8 cellular contexts compared by ENCODE assay signal in the genomic region with DNA sequence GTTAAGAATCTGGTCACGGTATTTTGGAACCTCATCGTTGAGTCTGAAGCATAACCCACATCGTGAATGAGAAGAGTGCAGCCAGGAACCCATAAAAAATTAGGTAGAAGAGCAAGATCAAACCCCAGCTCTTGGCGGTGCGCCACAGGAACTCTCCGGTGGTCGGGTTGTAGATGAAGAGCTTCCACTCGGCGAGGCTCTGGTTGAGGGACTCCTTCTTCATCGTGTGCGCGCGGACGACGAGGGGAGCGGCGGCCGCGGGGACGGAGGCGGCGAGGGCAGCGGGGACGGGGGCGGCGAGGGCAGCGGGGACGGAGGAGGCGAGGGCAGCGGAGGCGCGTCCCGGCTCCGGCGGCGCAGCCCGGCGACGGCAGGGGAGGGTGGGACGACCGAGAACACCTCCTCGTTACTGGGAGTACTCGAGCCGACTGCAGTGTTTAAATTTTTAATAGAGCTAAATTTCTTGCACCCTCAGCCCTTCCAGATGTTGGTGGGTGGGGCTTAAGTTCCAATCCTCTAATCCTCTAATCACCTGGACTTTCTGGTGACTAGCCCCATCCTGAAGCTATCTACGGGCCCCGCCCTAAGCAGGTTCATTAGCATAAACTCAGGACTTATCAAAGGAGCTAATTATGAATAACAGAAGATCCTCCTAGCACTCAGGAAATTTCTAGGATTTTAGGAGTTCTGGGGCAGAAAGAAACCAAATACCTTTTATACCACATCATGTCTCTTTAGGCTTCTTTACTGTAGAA. TPM values are rescaled to one million over a fixed set of nuclear protein-coding genes. Genes with fewer than 3 reads are reported as not detected.
DNase-seq lines count a peak whose midpoint lies in the region; ATAC-seq and TF ChIP-seq lines count a peak whose summit lies in the region.

No MANE protein-coding gene starts in this region.

- TF ChIP-seq CTCF in glutamatergic neuron (IDR thresholded peaks at IDR 0.05; ENCODE audit: partially characterized antibody, unreplicated experiment), result no peak
- no peak for TF ChIP-seq CTCF in sigmoid colon (IDR thresholded peaks at IDR 0.05)
- TF ChIP-seq CTCF in GM13977 (IDR thresholded peaks at IDR 0.05; ENCODE audit: extremely low read depth, insufficient read depth, missing control alignments), result no peak

- no peaks in the 10 kb centered on the region for H3K36me3 ChIP-seq in sigmoid colon

- peak overlapping the region in 3 of 4 donors; percentile 28 to 40 (median 37) for H3K4me3 ChIP-seq in sigmoid colon

- in situ Hi-C loops in GM13977 (cut with MboI; ENCODE audit: low pct_unique_long_range_greater_than_20kb, low sequenced_read_pairs, unreplicated experiment), result no loop called here

- H3K4me1 ChIP-seq in sigmoid colon, result peaks cover 0 to 12% (median 4%) of the 10 kb centered on the region in 4 donors

- no peak for TF ChIP-seq POLR2A in sigmoid colon (IDR thresholded peaks at IDR 0.05)

- peak overlapping the region; percentile 77 for H3K4me3 Mint-ChIP-seq in activated T-cell treated with anti-CD3 and anti-CD28 coated beads, Interleukin-2, amount 50 U/mL, for 4 hours
- peak overlapping the region; percentile 96 for H3K4me3 Mint-ChIP-seq in glutamatergic neuron (ENCODE audit: unreplicated experiment)

- no peak for TF ChIP-seq EP300 in sigmoid colon (IDR thresholded peaks at IDR 0.05)

- H3K27me3 Mint-ChIP-seq in activated T-cell treated with anti-CD3 and anti-CD28 coated beads, Interleukin-2, amount 50 U/mL, for 4 hours (ENCODE audit: low read depth), result peaks cover 33% of the 10 kb centered on the region
- no peaks in the 10 kb centered on the region for H3K27me3 Mint-ChIP-seq in glutamatergic neuron (ENCODE audit: unreplicated experiment)

- 1% methylated on average over 46 of the region's 46 CpGs for whole genome bisulfite sequencing in sigmoid colon, 2 donors

- H3K9me3 ChIP-seq in sigmoid colon, result no peaks in the 10 kb centered on the region

- ATAC-seq in activated T-cell treated with anti-CD3 and anti-CD28 coated beads, Interleukin-2, amount 50 U/mL, for 4 hours, result peak; percentile 62 to 71

- no peaks in the 10 kb centered on the region for H3K36me3 Mint-ChIP-seq in activated T-cell treated with anti-CD3 and anti-CD28 coated beads, Interleukin-2, amount 50 U/mL, for 4 hours (ENCODE audit: insufficient read depth)
- H3K36me3 Mint-ChIP-seq in glutamatergic neuron (ENCODE audit: unreplicated experiment), result no peaks in the 10 kb centered on the region

- H3K27me3 ChIP-seq in sigmoid colon, result peaks cover 0 to 32% (median 0%) of the 10 kb centered on the region in 3 donors

- intact Hi-C loops in sigmoid colon (cut with DNase I), result no loop called here

- DNase-seq in stimulated activated CD4-positive, alpha-beta T cell treated with anti-CD3 and anti-CD28 coated beads, Interleukin-15, amount 100 ng/mL, for 24 hours, result peak; percentile 26
- DNase-seq in stimulated activated CD4-positive, alpha-beta T cell treated with anti-CD3 and anti-CD28 coated beads, Interleukin-4, amount 100 ng/mL, for 4 hours, result no peak
- peak; percentile 19 for DNase-seq in activated T-cell treated with anti-CD3 and anti-CD28 coated beads, Interleukin-2, amount 50 U/mL, for 4 hours
- DNase-seq in glutamatergic neuron (peak; percentile 43), sigmoid colon (no peak), epidermal melanocyte (ENCODE audit: insufficient read length, low spot score) (no peak), GM13977 (ENCODE audit: low spot score) (no peak), DMS114 treated with DMSO at 0.1 percent for 48 hours (lab: John Stamatoyannopoulos, UW; ENCODE audit: unreplicated experiment) (no peak)

- no peak overlapping the region for H3K27ac ChIP-seq in sigmoid colon

- no peak overlapping the region for H3K27ac Mint-ChIP-seq in glutamatergic neuron (ENCODE audit: unreplicated experiment)

- H3K4me1 Mint-ChIP-seq in activated T-cell treated with anti-CD3 and anti-CD28 coated beads, Interleukin-2, amount 50 U/mL, for 4 hours (ENCODE audit: low read depth), result peaks cover 6% of the 10 kb centered on the region
- no peaks in the 10 kb centered on the region for H3K4me1 Mint-ChIP-seq in glutamatergic neuron (ENCODE audit: low read depth, unreplicated experiment)

- no peaks in the 10 kb centered on the region for H3K9me3 Mint-ChIP-seq in activated T-cell treated with anti-CD3 and anti-CD28 coated beads, Interleukin-2, amount 50 U/mL, for 4 hours
- peaks cover 2% of the 10 kb centered on the region for H3K9me3 Mint-ChIP-seq in glutamatergic neuron (ENCODE audit: unreplicated experiment)

RNA-seq across cellular contexts. Expression of a gene that starts 20.4 kb away (rescaled TPM):
- total RNA-seq in activated T-cell treated with anti-CD3 and anti-CD28 coated beads, Interleukin-2, amount 50 U/mL, for 4 hours, result 10 to 100 TPM; 15.5 to 17.2 (median 16.5) TPM
- total RNA-seq in glutamatergic neuron (ENCODE audit: unreplicated experiment), result 22.7 TPM
- total RNA-seq in sigmoid colon, result 10 to 100 TPM; 10.7 to 16.1 (median 14.0) TPM
- 1 to 10 TPM; 3.6 to 5.1 (median 4.9) TPM for polyA plus RNA-seq in sigmoid colon

Comparison
In these comparisons a context has a peak if more than half of its experiments do, and no peak if none do; other contexts are left out.
1. DNase-seq: peak in stimulated activated CD4-positive, alpha-beta T cell treated with anti-CD3 and anti-CD28 coated beads, Interleukin-15, amount 100 ng/mL, for 24 hours (single experiment), activated T-cell treated with anti-CD3 and anti-CD28 coated beads, Interleukin-2, amount 50 U/mL, for 4 hours (single experiment) and glutamatergic neuron (single experiment); none in stimulated activated CD4-positive, alpha-beta T cell treated with anti-CD3 and anti-CD28 coated beads, Interleukin-4, amount 100 ng/mL, for 4 hours (0 of 2), sigmoid colon (single experiment), epidermal melanocyte (single experiment), GM13977 (single experiment) and DMS114 treated with DMSO at 0.1 percent for 48 hours (single experiment).